In the genomic region with DNA sequence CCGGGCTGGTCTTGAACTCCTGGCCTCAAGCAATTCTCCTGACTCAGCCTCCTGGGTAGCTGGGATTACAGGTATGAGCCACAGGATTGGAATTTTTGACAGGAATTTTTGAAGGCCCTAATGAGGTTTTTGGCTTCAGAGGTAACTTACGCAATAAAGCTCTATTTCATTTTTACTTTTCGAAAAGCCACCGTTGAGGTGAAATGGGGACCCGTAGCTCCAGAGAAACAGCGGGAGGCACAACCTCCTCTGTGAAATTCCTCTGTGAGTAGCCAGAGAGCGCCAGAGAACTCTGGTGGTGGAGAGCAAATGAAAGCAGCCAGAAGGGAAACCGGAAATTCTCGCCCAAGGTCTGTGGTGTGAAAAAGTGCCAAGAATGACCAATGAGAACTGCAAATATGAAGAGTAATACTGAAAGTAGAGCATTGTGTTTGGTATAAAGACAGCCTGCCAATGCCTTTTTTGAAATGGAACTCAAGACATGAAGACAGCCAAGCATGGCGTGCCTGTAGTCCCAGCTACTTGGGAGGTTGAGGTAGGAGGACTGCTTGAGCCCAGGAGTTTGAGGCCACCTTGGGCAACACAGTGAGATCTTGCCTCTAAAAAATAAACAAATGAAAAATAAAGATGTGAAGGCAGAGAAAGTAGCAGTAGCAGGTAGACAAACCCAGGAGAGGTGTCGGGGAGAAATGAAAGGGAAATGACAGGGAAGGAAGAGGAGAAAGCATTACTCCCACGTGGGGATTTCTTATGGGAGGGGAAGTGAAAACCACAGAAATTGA, we compare ENCODE assay signal across 8 cellular contexts. TPM values are rescaled to one million over a fixed set of nuclear protein-coding genes. Genes with fewer than 3 reads are reported as not detected.
DNase-seq lines count a peak whose midpoint lies in the region; ATAC-seq, FAIRE-seq and TF ChIP-seq lines count a peak whose summit lies in the region.

No MANE protein-coding gene starts in this region.

- peak; percentile 74 for TF ChIP-seq CTCF in AG09309 (IDR thresholded peaks at IDR 0.05; ENCODE audit: control insufficient read depth, insufficient read depth, low read depth, low read length, missing control alignments)
- peak; percentile 84 for TF ChIP-seq CTCF in osteoblast (IDR thresholded peaks at IDR 0.05; ENCODE audit: extremely low read depth, low read depth, low read length)

- no peaks in the 10 kb centered on the region for H3K4me1 ChIP-seq in osteoblast (ENCODE audit: insufficient read depth, low read length)

- H3K4me3 ChIP-seq in AG09309 (ENCODE audit: control insufficient read depth, low read depth, low read length) (no peak overlapping the region), osteoblast (ENCODE audit: insufficient read depth, low read length) (peak overlapping the region; percentile 4)

- H3K9me3 ChIP-seq in osteoblast (ENCODE audit: low read depth, low read length) = no peaks in the 10 kb centered on the region

- H3K27ac ChIP-seq in osteoblast (ENCODE audit: low read depth, low read length) = peak overlapping the region; percentile 24

- no peak for FAIRE-seq in urothelium cell line (lab: Jason Lieb, UNC)

- peak; percentile 28 for TF ChIP-seq POLR2A in GM18526 (IDR thresholded peaks at IDR 0.05; ENCODE audit: extremely low read depth, insufficient read length)

- no peaks in the 10 kb centered on the region for H3K36me3 ChIP-seq in osteoblast (ENCODE audit: insufficient read depth, low read length)

- ATAC-seq in HG02981 (IDR thresholded peaks at IDR 0.05; ENCODE audit: unreplicated experiment) = peak; percentile 94

- H3K4me2 ChIP-seq in osteoblast (ENCODE audit: insufficient read depth, low read length) = peak overlapping the region; percentile 45

- DNase-seq in AG09309 (ENCODE audit: low read depth) = peak; percentile 87
- peak; percentile 1 for DNase-seq in NCI-H774 (lab: John Stamatoyannopoulos, UW)
- peak; percentile 29 for DNase-seq in activated CD8-positive, alpha-beta memory T cell treated with anti-CD3 and anti-CD28 coated beads, Interleukin-2, amount 50 U/mL, for 1 hour (ENCODE audit: extremely low read depth)
- DNase-seq in fibroblast of gingiva (ENCODE audit: low read depth) = peak; percentile 83
- peak; percentile 85 for DNase-seq in osteoblast (ENCODE audit: insufficient read length, low spot score, missing footprints)
- peak; percentile 73 for DNase-seq in urothelium cell line (ENCODE audit: low spot score)

- H2AFZ ChIP-seq in osteoblast (ENCODE audit: low read length) = peak overlapping the region; percentile 68

- H3K27me3 ChIP-seq in osteoblast (ENCODE audit: insufficient read depth, low read length) = no peaks in the 10 kb centered on the region

- H4K20me1 ChIP-seq in osteoblast (ENCODE audit: insufficient read depth, low read length) = no peaks in the 10 kb centered on the region

- H3K79me2 ChIP-seq in osteoblast (ENCODE audit: insufficient read depth, low read length) = no peaks in the 10 kb centered on the region

RNA-seq across cellular contexts. Expression of a gene that starts 33.0 kb away (rescaled TPM):
- total RNA-seq in osteoblast = 8.3 and 9.0 TPM in 2 replicates

Comparison
In these comparisons a context has a peak if more than half of its experiments do, and no peak if none do; other contexts are left out.
1. DNase-seq: peak in every context shown above with its lines; median percentile 87 in AG09309; 85 in osteoblast; 83 in fibroblast of gingiva; 73 in urothelium cell line; 29 in activated CD8-positive, alpha-beta memory T cell treated with anti-CD3 and anti-CD28 coated beads, Interleukin-2, amount 50 U/mL, for 1 hour; 1 in NCI-H774.